ENCODE assay signal across 8 cellular contexts in genomic region chr17:78343099-78343432, GRCh38. TPM values are rescaled to one million over a fixed set of nuclear protein-coding genes. Genes with fewer than 3 reads are reported as not detected.
DNase-seq lines count a peak whose midpoint lies in the region; ATAC-seq and TF ChIP-seq lines count a peak whose summit lies in the region.

No MANE protein-coding gene starts in this region.

- H3K4me1 ChIP-seq in right atrium auricular region, result peaks cover 0 to 46% of the 10 kb centered on the region in 2 donors

- TF ChIP-seq CTCF in AG09319 (IDR thresholded peaks at IDR 0.05; ENCODE audit: low read depth, low read length) (no peak), right atrium auricular region (IDR thresholded peaks at IDR 0.05) (no peak)

- H3K4me1 Mint-ChIP-seq in IgD-negative memory B cell, result peaks cover 39 to 52% (median 46%) of the 10 kb centered on the region in 3 donors
- H3K4me1 Mint-ChIP-seq in activated naive CD8-positive, alpha-beta T cell treated with anti-CD3 and anti-CD28 coated beads, Interleukin-2, amount 50 U/mL, for 24 hours, result peaks cover 63% of the 10 kb centered on the region
- H3K4me1 Mint-ChIP-seq in stimulated activated memory B cell treated with anti-CD40 and anti-IgM and Interleukin-4, amounts not matched to agents 10 μg/mL and 1 μg/mL and 100 μg/mL, for 72 hours, result peaks cover 76% of the 10 kb centered on the region

- no peak overlapping the region for H3K4me3 ChIP-seq in right atrium auricular region

- H3K27me3 Mint-ChIP-seq in IgD-negative memory B cell, result no peaks in the 10 kb centered on the region
- H3K27me3 Mint-ChIP-seq in activated naive CD8-positive, alpha-beta T cell treated with anti-CD3 and anti-CD28 coated beads, Interleukin-2, amount 50 U/mL, for 24 hours, result peaks cover 2% of the 10 kb centered on the region
- H3K27me3 Mint-ChIP-seq in stimulated activated memory B cell treated with anti-CD40 and anti-IgM and Interleukin-4, amounts not matched to agents 10 μg/mL and 1 μg/mL and 100 μg/mL, for 72 hours, result no peaks in the 10 kb centered on the region

- H3K9me3 Mint-ChIP-seq in IgD-negative memory B cell, result no peaks in the 10 kb centered on the region
- H3K9me3 Mint-ChIP-seq in activated naive CD8-positive, alpha-beta T cell treated with anti-CD3 and anti-CD28 coated beads, Interleukin-2, amount 50 U/mL, for 24 hours, result no peaks in the 10 kb centered on the region
- no peaks in the 10 kb centered on the region for H3K9me3 Mint-ChIP-seq in stimulated activated memory B cell treated with anti-CD40 and anti-IgM and Interleukin-4, amounts not matched to agents 10 μg/mL and 1 μg/mL and 100 μg/mL, for 72 hours

- H3K4me3 Mint-ChIP-seq in IgD-negative memory B cell, result peak overlapping the region; percentile 67 to 94 (median 86)
- peak overlapping the region; percentile 51 for H3K4me3 Mint-ChIP-seq in activated naive CD8-positive, alpha-beta T cell treated with anti-CD3 and anti-CD28 coated beads, Interleukin-2, amount 50 U/mL, for 24 hours
- H3K4me3 Mint-ChIP-seq in stimulated activated memory B cell treated with anti-CD40 and anti-IgM and Interleukin-4, amounts not matched to agents 10 μg/mL and 1 μg/mL and 100 μg/mL, for 72 hours, result peak overlapping the region; percentile 70

- peak overlapping the region; percentile 89 to 91 for H3K27ac ChIP-seq in right atrium auricular region

- H3K27me3 ChIP-seq in right atrium auricular region, result no peaks in the 10 kb centered on the region

- no peaks in the 10 kb centered on the region for H3K36me3 ChIP-seq in right atrium auricular region

- DNase-seq in AG09319 (ENCODE audit: extremely low read depth, low read depth), result peak; percentile 87
- DNase-seq in activated naive CD8-positive, alpha-beta T cell treated with anti-CD3 and anti-CD28 coated beads, Interleukin-2, amount 50 U/mL, for 24 hours, result peak; percentile 32
- DNase-seq in right atrium auricular region (ENCODE audit: low spot score), result peak; percentile 89
- DNase-seq in NCI-H1105 treated with DMSO at 0.1 percent for 48 hours (lab: John Stamatoyannopoulos, UW), result no peak
- no peak for DNase-seq in DMS153 treated with DMSO at 0.1 percent for 48 hours (lab: John Stamatoyannopoulos, UW; ENCODE audit: unreplicated experiment)
- DNase-seq in occipital lobe (lab: John Stamatoyannopoulos, UW), result no peak

- H3K9me3 ChIP-seq in right atrium auricular region, result no peaks in the 10 kb centered on the region

- peak; percentile 20 for ATAC-seq in activated naive CD8-positive, alpha-beta T cell treated with anti-CD3 and anti-CD28 coated beads, Interleukin-2, amount 50 U/mL, for 24 hours
- ATAC-seq in stimulated activated memory B cell treated with anti-CD40 and anti-IgM and Interleukin-4, amounts not matched to agents 10 μg/mL and 1 μg/mL and 100 μg/mL, for 72 hours, result peak; percentile 2

- H3K27ac Mint-ChIP-seq in IgD-negative memory B cell, result peak overlapping the region; percentile 97 to 99 (median 98)
- H3K27ac Mint-ChIP-seq in activated naive CD8-positive, alpha-beta T cell treated with anti-CD3 and anti-CD28 coated beads, Interleukin-2, amount 50 U/mL, for 24 hours, result peak overlapping the region; percentile 81
- peak overlapping the region; percentile 85 for H3K27ac Mint-ChIP-seq in stimulated activated memory B cell treated with anti-CD40 and anti-IgM and Interleukin-4, amounts not matched to agents 10 μg/mL and 1 μg/mL and 100 μg/mL, for 72 hours

- H3K36me3 Mint-ChIP-seq in IgD-negative memory B cell, result no peaks in the 10 kb centered on the region
- no peaks in the 10 kb centered on the region for H3K36me3 Mint-ChIP-seq in activated naive CD8-positive, alpha-beta T cell treated with anti-CD3 and anti-CD28 coated beads, Interleukin-2, amount 50 U/mL, for 24 hours (ENCODE audit: low read depth)
- no peaks in the 10 kb centered on the region for H3K36me3 Mint-ChIP-seq in stimulated activated memory B cell treated with anti-CD40 and anti-IgM and Interleukin-4, amounts not matched to agents 10 μg/mL and 1 μg/mL and 100 μg/mL, for 72 hours

RNA-seq across cellular contexts. Expression of gene SOCS3, which starts 16.8 kb away (rescaled TPM):
- 17.3 TPM for polyA plus RNA-seq in IgD-negative memory B cell
- 10 to 100 TPM; 39.9 to 56.8 TPM for total RNA-seq in right atrium auricular region
- total RNA-seq in occipital lobe, result 8.3 TPM

RNA-seq across cellular contexts. Expression of gene PGS1, which starts 35.4 kb away (rescaled TPM):
- polyA plus RNA-seq in IgD-negative memory B cell, result 49.7 TPM
- total RNA-seq in right atrium auricular region (10 to 100 TPM; 21.2 to 21.8 TPM), occipital lobe (39.0 TPM)

Comparison
In these comparisons a context has a peak if more than half of its experiments do, and no peak if none do; other contexts are left out.
1. DNase-seq: peak in AG09319 (single experiment), activated naive CD8-positive, alpha-beta T cell treated with anti-CD3 and anti-CD28 coated beads, Interleukin-2, amount 50 U/mL, for 24 hours (single experiment) and right atrium auricular region (single experiment); none in NCI-H1105 treated with DMSO at 0.1 percent for 48 hours (single experiment), DMS153 treated with DMSO at 0.1 percent for 48 hours (single experiment) and occipital lobe (single experiment).
2. Peak in every context shown above with its lines, with median percentiles within 50 percentile points of each other: H3K27ac Mint-ChIP-seq and H3K4me3 Mint-ChIP-seq.